Comparison of ENCODE assay signal across 8 cellular contexts in genomic region chr9:14313378-14313940, GRCh38. TPM values are rescaled to one million over a fixed set of nuclear protein-coding genes. Genes with fewer than 3 reads are reported as not detected.
DNase-seq lines count a peak whose midpoint lies in the region; ATAC-seq and TF ChIP-seq lines count a peak whose summit lies in the region.

No MANE protein-coding gene starts in this region.

- no peaks in the 10 kb centered on the region for H3K36me3 Mint-ChIP-seq in CD8-positive, alpha-beta memory T cell

- 0 to 1% (median 1%) methylated on average over 29 to 33 of the region's 33 CpGs for WGBS in adrenal gland, 4 donors
- WGBS in iPS DF 6.9 (ENCODE audit: insufficient coverage, insufficient read length) = 100% methylated on average over 3 of the region's 33 CpGs

- peak overlapping the region in 2 of 8 donors; percentile 51 to 60 for H3K27ac Mint-ChIP-seq in CD8-positive, alpha-beta memory T cell

- POLR2A ChIA-PET in CD8-positive, alpha-beta memory T cell (lab: Charles Lee) = no interaction called here

- peaks cover 0 to 9% (median 2%) of the 10 kb centered on the region in 5 donors for H3K9me3 Mint-ChIP-seq in CD8-positive, alpha-beta memory T cell

- DNase-seq in CD8-positive, alpha-beta memory T cell = no peak
- DNase-seq in LHCN-M2 (ENCODE audit: low read depth) (peak; percentile 51), adrenal gland (peak in 5 of 7 donors; percentile 24 to 57 (median 42)), iPS DF 6.9 (ENCODE audit: low read depth, low spot score) (no peak), skeletal muscle cell (ENCODE audit: low read depth) (no peak)
- DNase-seq in central memory CD4-positive, alpha-beta T cell = no peak

- peaks cover 54 to 71% of the 10 kb centered on the region in 2 donors for H3K27me3 Mint-ChIP-seq in CD8-positive, alpha-beta memory T cell

- H3K27ac ChIP-seq in CD8-positive, alpha-beta memory T cell (ENCODE audit: low read depth, low read length) = no peak overlapping the region
- peak overlapping the region; percentile 48 to 99 (median 96) for H3K27ac ChIP-seq in adrenal gland
- no peak overlapping the region for H3K27ac ChIP-seq in iPS DF 6.9 (ENCODE audit: low read length)

- peaks cover 23% of the 10 kb centered on the region for H3K27me3 ChIP-seq in CD8-positive, alpha-beta memory T cell (ENCODE audit: insufficient read depth, low read length, poor library complexity, severe bottlenecking)
- H3K27me3 ChIP-seq in adrenal gland (no peaks in the 10 kb centered on the region), iPS DF 6.9 (ENCODE audit: control insufficient read depth, insufficient read depth, low read length) (no peaks in the 10 kb centered on the region)

- ATAC-seq in HG03175 (IDR thresholded peaks at IDR 0.05; ENCODE audit: unreplicated experiment) = no peak
- no peak for ATAC-seq in HG02642 (IDR thresholded peaks at IDR 0.05; ENCODE audit: poor library complexity, unreplicated experiment)

- H3K4me1 ChIP-seq in CD8-positive, alpha-beta memory T cell (ENCODE audit: insufficient read depth, low read length) = peaks cover 4% of the 10 kb centered on the region
- H3K4me1 ChIP-seq in adrenal gland (replicated peaks in 1 of 2) (peaks cover 0 to 47% of the 10 kb centered on the region in 2 donors), iPS DF 6.9 (ENCODE audit: control insufficient read depth, insufficient read depth, low read length) (peaks cover 6% of the 10 kb centered on the region; the same call in 1 of the 2 replicates)

- H3K4me3 ChIP-seq in CD8-positive, alpha-beta memory T cell (ENCODE audit: low read length) = no peak overlapping the region
- H3K4me3 ChIP-seq in adrenal gland (peak overlapping the region; percentile 74 to 82 (median 79)), iPS DF 6.9 (ENCODE audit: low read length) (peak overlapping the region; percentile 90), skeletal muscle cell (ENCODE audit: low read depth, low read length) (peak overlapping the region; percentile 91)

- peak overlapping the region; percentile 70 to 94 (median 84) for H3K4me3 Mint-ChIP-seq in CD8-positive, alpha-beta memory T cell

- no peak for TF ChIP-seq POLR2A in adrenal gland (IDR thresholded peaks at IDR 0.05)

- no peak for TF ChIP-seq CTCF in adrenal gland (IDR thresholded peaks at IDR 0.05)

- intact Hi-C loops in adrenal gland (cut with DNase I) = no loop called here

- no peaks in the 10 kb centered on the region for H3K9me3 ChIP-seq in CD8-positive, alpha-beta memory T cell (ENCODE audit: low read length)
- no peaks in the 10 kb centered on the region for H3K9me3 ChIP-seq in adrenal gland (replicated peaks in 1 of 3)
- no peaks in the 10 kb centered on the region for H3K9me3 ChIP-seq in iPS DF 6.9 (ENCODE audit: control insufficient read depth, insufficient read depth, low read length)

- CTCF ChIA-PET in CD8-positive, alpha-beta memory T cell (lab: Charles Lee) = no interaction called here

- H3K4me1 Mint-ChIP-seq in CD8-positive, alpha-beta memory T cell = peaks cover 19 to 30% (median 27%) of the 10 kb centered on the region in 3 donors

- no peaks in the 10 kb centered on the region for H3K36me3 ChIP-seq in CD8-positive, alpha-beta memory T cell (ENCODE audit: insufficient read depth, low read length)
- H3K36me3 ChIP-seq in adrenal gland (replicated peaks in 1 of 2) (no peaks in the 10 kb centered on the region), iPS DF 6.9 (ENCODE audit: control insufficient read depth, insufficient read depth, low read length) (no peaks in the 10 kb centered on the region)

RNA-seq across cellular contexts. Expression of gene NFIB, which starts 0.5 kb away (rescaled TPM):
- total RNA-seq in CD8-positive, alpha-beta memory T cell = not detected
- not detected for polyA plus RNA-seq in CD8-positive, alpha-beta memory T cell
- 9.0 and 13.0 TPM in 2 replicates for total RNA-seq in LHCN-M2 (2014; rRNA removed)
- polyA plus RNA-seq in LHCN-M2 (2012) = 2.9 TPM
- 10 to 100 TPM; 28.9 to 84.1 (median 57.7) TPM for total RNA-seq in adrenal gland
- polyA plus RNA-seq in adrenal gland = 10 to 100 TPM; 10.9 to 15.0 (median 13.7) TPM

Comparison
In these comparisons a context has a peak if more than half of its experiments do, and no peak if none do; other contexts are left out.
1. DNase-seq: peak in LHCN-M2 (single experiment) and adrenal gland (5 of 7); none in CD8-positive, alpha-beta memory T cell (0 of 5), iPS DF 6.9 (single experiment), skeletal muscle cell (single experiment) and central memory CD4-positive, alpha-beta T cell (single experiment).
2. H3K27ac ChIP-seq: peak in adrenal gland (5 of 5); none in CD8-positive, alpha-beta memory T cell (single experiment) and iPS DF 6.9 (single experiment).